Comparison of ENCODE assay signal across 11 cellular contexts in the genomic region with DNA sequence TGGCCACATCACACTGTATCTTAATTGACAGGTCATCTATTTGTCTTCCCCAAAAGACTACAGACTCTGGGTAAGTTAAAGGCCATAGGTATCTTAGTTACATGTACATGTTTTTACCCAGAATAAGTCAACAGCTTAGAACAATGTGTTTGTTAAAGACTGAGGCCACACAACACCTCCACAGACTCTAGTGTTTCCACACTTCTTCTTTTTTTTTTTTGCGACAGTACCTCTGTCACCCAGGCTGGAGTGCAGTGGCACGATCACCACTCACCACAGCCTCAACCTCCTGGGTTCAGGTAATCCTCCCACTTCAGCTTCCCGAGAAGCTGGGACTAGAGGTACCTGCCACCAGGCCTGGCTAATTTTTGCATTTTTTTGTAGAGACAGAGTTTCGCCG. TPM values are rescaled to one million over a fixed set of nuclear protein-coding genes. Genes with fewer than 3 reads are reported as not detected.
DNase-seq lines count a peak whose midpoint lies in the region; ATAC-seq, FAIRE-seq and TF ChIP-seq lines count a peak whose summit lies in the region.
"Had no signal": no experiment of that assay in that cellular context is flagged by ENCODE, and none has a peak within 500 bp of the region (broad histone marks: within the 10 kb centered on the region; RNA-seq: fewer than 3 reads in every experiment).

No MANE protein-coding gene starts in this region.

- TF ChIP-seq CTCF in Caco-2 (IDR thresholded peaks at IDR 0.05; ENCODE audit: insufficient read depth in 1 of 2, low read depth in 1 of 2, low read length in 1 of 2, severe bottlenecking in 1 of 2, unreplicated experiment in 1 of 2) (no peak), KMS-11 (conservative IDR thresholded peaks at IDR 0.05; ENCODE audit: low read depth, low read length) (no peak), K562 (IDR thresholded peaks at IDR 0.05 in 2 of 3, conservative IDR thresholded peaks at IDR 0.05 in 1 of 3; ENCODE audit: insufficient read depth in 2 of 3, low read depth in 1 of 3, low read length in 3 of 3) (no peak), neural cell (IDR thresholded peaks at IDR 0.05; ENCODE audit: poor library complexity, severe bottlenecking) (no peak), pancreas (IDR thresholded peaks at IDR 0.05) (no peak)

- BruUV-seq in Caco-2 (replicated peaks; lab: Mats Ljungman, UMichigan) (no TSS peak), K562 (replicated peaks; lab: Mats Ljungman, UMichigan) (no TSS peak)

- no peaks in the 10 kb centered on the region for H3K4me1 ChIP-seq in Caco-2
- peaks cover 8% of the 10 kb centered on the region for H3K4me1 ChIP-seq in KMS-11 (ENCODE audit: low read depth, poor library complexity, severe bottlenecking)
- H3K4me1 ChIP-seq in K562 (replicated peaks in 1 of 2; ENCODE audit: control insufficient read depth in 2 of 2, insufficient read depth in 2 of 2, low read length in 2 of 2): peaks cover 25 to 30% of the 10 kb centered on the region in 2 experiments; a peak in 4 of 5 replicates
- H3K4me1 ChIP-seq in pancreas: peaks cover 7 to 11% (median 7%) of the 10 kb centered on the region in 3 donors

- no peaks in the 10 kb centered on the region for H3F3A ChIP-seq in neural cell (ENCODE audit: insufficient read depth, low read length, poor library complexity, severe bottlenecking)

- H3K27me3 Mint-ChIP-seq in Caco-2 (ENCODE audit: insufficient read depth, unreplicated experiment): no peaks in the 10 kb centered on the region
- H3K27me3 Mint-ChIP-seq in effector memory CD8-positive, alpha-beta T cell: no peaks in the 10 kb centered on the region

- H3K9me3 ChIP-seq in Caco-2: no peaks in the 10 kb centered on the region
- H3K9me3 ChIP-seq in K562 (replicated peaks; ENCODE audit: control insufficient read depth, insufficient read depth, low read depth, low read length): no peaks in the 10 kb centered on the region
- no peaks in the 10 kb centered on the region for H3K9me3 ChIP-seq in neural cell (ENCODE audit: low read length)
- no peaks in the 10 kb centered on the region for H3K9me3 ChIP-seq in pancreas

- CTCF ChIA-PET in Caco-2 (lab: Charles Lee): interaction anchor here (0.6 kb wide), 1 partner anchor 73 kb away, joined by 4 read pairs; no protein-coding TSS in a partner anchor
- CTCF ChIA-PET in K562 (lab: Yijun Ruan, JAX; ENCODE audit: low intra/inter-chr PET ratio): no interaction called here

- H3K4me2 ChIP-seq in KMS-11 (peak overlapping the region; percentile 77), K562 (ENCODE audit: insufficient read depth, low read length) (peak overlapping the region; percentile 94), neural cell (ENCODE audit: low read length) (peak overlapping the region; percentile 90)

- no peak for ATAC-seq in K562
- ATAC-seq in effector memory CD8-positive, alpha-beta T cell (replicated peaks): no peak
- ATAC-seq in pancreas: no peak
- no peak for ATAC-seq in GM18873 (IDR thresholded peaks at IDR 0.05; ENCODE audit: low FRiP score, unreplicated experiment)

- DNase-seq in Caco-2 (no peak), K562 (ENCODE audit: extremely low read depth in 1 of 4, low spot score in 3 of 4) (no peak), pancreas (no peak), NCI-H1436 treated with DMSO at 0.1 percent for 48 hours (lab: John Stamatoyannopoulos, UW) (no peak)
- no peak for DNase-seq in effector memory CD8-positive, alpha-beta T cell
- DNase-seq: foreskin fibroblast, NCI-H226 had no signal

- FAIRE-seq in K562 (lab: Jason Lieb, UNC): no peak
- no peak for FAIRE-seq in pancreas (lab: Jason Lieb, UNC)
- FAIRE-seq: GM18507 had no signal

- intact Hi-C loops in Caco-2 (cut with micrococcal nuclease; ENCODE audit: unreplicated experiment): loop anchor here (10.0 kb wide), 1 partner anchor 218 kb away; the partner anchor contains the start of gene HVCN1
- intact Hi-C loops in K562 (cut with micrococcal nuclease): no loop called here
- intact Hi-C loops in pancreas (cut with DNase I): no loop called here

- TF ChIP-seq EP300 in K562 (IDR thresholded peaks at IDR 0.05; ENCODE audit: low read length) (no peak), neural cell (conservative IDR thresholded peaks at IDR 0.05; ENCODE audit: poor library complexity, severe bottlenecking) (no peak)

- in situ Hi-C loops in K562 (cut with MboI): loop anchor here (5.0 kb wide), 1 partner anchor 141 kb away; no protein-coding TSS in a partner anchor

- no peak overlapping the region for H2AFZ ChIP-seq in KMS-11 (ENCODE audit: low read depth)
- no peak overlapping the region for H2AFZ ChIP-seq in K562 (ENCODE audit: low read depth, low read length)
- H2AFZ ChIP-seq in neural cell (ENCODE audit: low read depth, low read length): no peak overlapping the region

- peaks cover 39% of the 10 kb centered on the region for H3K36me3 Mint-ChIP-seq in Caco-2 (ENCODE audit: insufficient read depth, unreplicated experiment)
- H3K36me3 Mint-ChIP-seq in effector memory CD8-positive, alpha-beta T cell (ENCODE audit: insufficient read depth): peaks cover 36% of the 10 kb centered on the region

- H3K4me1 Mint-ChIP-seq in Caco-2 (ENCODE audit: low read depth, unreplicated experiment): no peaks in the 10 kb centered on the region
- peaks cover 13 to 28% of the 10 kb centered on the region in 2 donors for H3K4me1 Mint-ChIP-seq in effector memory CD8-positive, alpha-beta T cell (ENCODE audit: low read depth in 2 of 2)

- no peaks in the 10 kb centered on the region for H3K9me2 ChIP-seq in neural cell (ENCODE audit: insufficient read depth, low read length)

- H3K4me3 ChIP-seq in Caco-2 (ENCODE audit: low read depth, low read length) (peak overlapping the region; percentile 62), KMS-11 (IDR thresholded peaks at IDR 0.05; ENCODE audit: insufficient read depth, low read depth, low read length) (no peak overlapping the region), K562 (peak overlapping the region; percentile 59), neural cell (ENCODE audit: low read length) (peak overlapping the region; percentile 97), pancreas (peak overlapping the region in 1 of 4 donors; percentile 76)

- H3K36me3 ChIP-seq in Caco-2 (ENCODE audit: control insufficient read depth, insufficient read depth, low read length) (no peaks in the 10 kb centered on the region; the same call in 1 of the 2 replicates), KMS-11 (ENCODE audit: insufficient read depth) (no peaks in the 10 kb centered on the region), K562 (ENCODE audit: control insufficient read depth, insufficient read depth, low read length) (peaks cover 33% of the 10 kb centered on the region), neural cell (ENCODE audit: insufficient read depth, low read length) (no peaks in the 10 kb centered on the region), pancreas (no peaks in the 10 kb centered on the region)

- H3K79me2 ChIP-seq in KMS-11 (ENCODE audit: insufficient read depth, low read depth) (peaks cover 24% of the 10 kb centered on the region; the same call in 1 of the 2 replicates), K562 (ENCODE audit: control insufficient read depth, insufficient read depth, low read length) (peaks cover 63% of the 10 kb centered on the region), neural cell (replicated peaks; ENCODE audit: insufficient read depth, low read length) (peaks cover 14% of the 10 kb centered on the region)

- no peak for TF ChIP-seq POLR2A in K562 (conservative IDR thresholded peaks at IDR 0.05)

- H3K27me3 ChIP-seq in Caco-2 (replicated peaks; ENCODE audit: control insufficient read depth, insufficient read depth, low read length): no peaks in the 10 kb centered on the region
- H3K27me3 ChIP-seq in KMS-11 (ENCODE audit: insufficient read depth, low read depth): no peaks in the 10 kb centered on the region
- H3K27me3 ChIP-seq in K562 (ENCODE audit: control insufficient read depth in 2 of 2, insufficient read depth in 2 of 2, low read length in 2 of 2): no peaks in the 10 kb centered on the region
- no peaks in the 10 kb centered on the region for H3K27me3 ChIP-seq in neural cell (ENCODE audit: insufficient read depth, low read depth, low read length)
- H3K27me3 ChIP-seq in pancreas: no peaks in the 10 kb centered on the region

- 22% methylated on average over 5 of the region's 5 CpGs for WGBS in K562 (ENCODE audit: insufficient coverage, low coverage, missing lambda C conversion rate)
- 45 to 60% methylated on average over 5 of the region's 5 CpGs for WGBS in pancreas, 2 donors

- POLR2A ChIA-PET in Caco-2 (lab: Charles Lee) (no interaction called here), K562 (lab: Yijun Ruan, JAX) (interaction anchor here (0.7 to 1.7 kb wide), 2 partner anchors 17 to 35 kb away, joined by 6 to 7 read pairs; partner anchors contain the start of gene ARPC3)

- H3K9me3 Mint-ChIP-seq in Caco-2 (ENCODE audit: unreplicated experiment): no peaks in the 10 kb centered on the region
- H3K9me3 Mint-ChIP-seq in effector memory CD8-positive, alpha-beta T cell: no peaks in the 10 kb centered on the region

- peak overlapping the region; percentile 94 for H3K27ac Mint-ChIP-seq in Caco-2 (ENCODE audit: unreplicated experiment)
- peak overlapping the region in 1 of 2 donors; percentile 66 for H3K27ac Mint-ChIP-seq in effector memory CD8-positive, alpha-beta T cell

- H3K9ac ChIP-seq in KMS-11 (no peak overlapping the region; the same call in 1 of the 2 replicates), K562 (ENCODE audit: insufficient read depth in 1 of 2, low read depth in 2 of 2, low read length in 2 of 2) (peak overlapping the region; percentile 89 to 91), neural cell (ENCODE audit: low read length) (no peak overlapping the region)

- H3K27ac ChIP-seq in KMS-11: no peak overlapping the region
- H3K27ac ChIP-seq in K562 (ENCODE audit: extremely low read depth, low read depth, low read length): peak overlapping the region; percentile 79; the same call in 2 of the 3 replicates
- H3K27ac ChIP-seq in neural cell (ENCODE audit: low read length): no peak overlapping the region
- no peak overlapping the region for H3K27ac ChIP-seq in pancreas

- H4K20me1 ChIP-seq in KMS-11 (ENCODE audit: insufficient read depth) (no peaks in the 10 kb centered on the region), K562 (replicated peaks; ENCODE audit: control insufficient read depth, insufficient read depth, low read length) (no peaks in the 10 kb centered on the region; the same call in 1 of the 2 replicates), neural cell (ENCODE audit: insufficient read depth) (no peaks in the 10 kb centered on the region)

- peak overlapping the region; percentile 82 for H3K4me3 Mint-ChIP-seq in Caco-2 (ENCODE audit: unreplicated experiment)
- H3K4me3 Mint-ChIP-seq in effector memory CD8-positive, alpha-beta T cell: peak overlapping the region in 1 of 2 donors; percentile 93

- H3K9me1 ChIP-seq in K562 (ENCODE audit: control insufficient read depth, insufficient read depth, low read length): no peaks in the 10 kb centered on the region

- no peak for TF ChIP-seq RAD21 in K562 (CRISPR knock-in tag; conservative IDR thresholded peaks at IDR 0.05 in 1 of 2, IDR thresholded peaks at IDR 0.05 in 1 of 2)
- no peak for TF ChIP-seq RAD21 in neural cell (conservative IDR thresholded peaks at IDR 0.05)

RNA-seq across cellular contexts. Expression of gene GPN3, which starts 1.3 kb away (rescaled TPM):
- total RNA-seq in Caco-2 (2022) (35.0 and 39.0 TPM in 2 replicates), K562 (2014; rRNA removed) (33.2 and 35.8 TPM in 2 replicates), K562 (2014; rRNA removed; fragmentation: Illumina TruSeq; extraction: Trizol) (65.6 and 70.8 TPM in 2 replicates), K562 (2015; rRNA removed; fragmentation: Illumina TruSeq; extraction: Trizol) (51.4 and 55.5 TPM in 2 replicates), K562 (2021) (59.6 and 64.2 TPM in 2 replicates), pancreas (10 to 100 TPM in 4 of 6 donors, 1 to 10 TPM in 2; 6.8 to 11.5 (median 10.2) TPM)
- 16.0 and 19.8 TPM in 2 replicates for total RNA-seq in K562 (2011; cell fraction: chromatin; rRNA removed; ENCODE audit: low replicate concordance)
- 9.7 and 11.7 TPM in 2 replicates for total RNA-seq in K562 (2011; cell fraction: nucleolus; rRNA removed)
- 21.8 and 23.8 TPM in 2 replicates for total RNA-seq in K562 (2011; cell fraction: nucleoplasm; rRNA removed)
- polyA plus RNA-seq in K562 (2011; rRNA removed) (54.3 and 92.3 TPM in 2 replicates), K562 (2014; fragmentation: Illumina TruSeq; extraction: Trizol) (55.7 and 57.1 TPM in 2 replicates), K562 (2014; fragmentation: Nextera tagmentation; extraction: Ambion mirVana) (100 to 1,000 TPM; 105 to 123 TPM), K562 (2014; rRNA removed) (43.8 and 48.3 TPM in 2 replicates), neural cell (15.5 and 23.8 TPM in 2 replicates), pancreas (10 to 100 TPM in 1 of 2 donors, 1 to 10 TPM in 1; 6.8 to 11.1 TPM)
- 32.3 and 92.3 TPM in 2 replicates for polyA plus RNA-seq in K562 (2011; cell fraction: cytosol; rRNA removed)
- 14.6 and 29.3 TPM in 2 replicates for polyA plus RNA-seq in K562 (2011; cell fraction: nucleus; rRNA removed)
- polyA plus RNA-seq in K562 (2012): 36.9 and 61.6 TPM in 2 replicates
- polyA minus RNA-seq in K562 (2011; rRNA and poly(A)+ RNA removed): 73.8 and 103 TPM in 2 replicates
- 20.8 and 31.5 TPM in 2 replicates for polyA minus RNA-seq in K562 (2011; cell fraction: cytosol; rRNA and poly(A)+ RNA removed)
- 9.2 and 22.0 TPM in 2 replicates for polyA minus RNA-seq in K562 (2011; cell fraction: nucleus; rRNA and poly(A)+ RNA removed)
- 13.1 and 13.7 TPM in 2 replicates for polyA minus RNA-seq in neural cell

RNA-seq across cellular contexts. Expression of gene FAM216A, which starts 1.9 kb away (rescaled TPM):
- total RNA-seq in Caco-2 (2022): 13.1 and 15.9 TPM in 2 replicates
- 25.6 and 32.2 TPM in 2 replicates for total RNA-seq in K562 (2011; cell fraction: chromatin; rRNA removed; ENCODE audit: low replicate concordance)
- 23.2 and 25.2 TPM in 2 replicates for total RNA-seq in K562 (2011; cell fraction: nucleolus; rRNA removed)
- total RNA-seq in K562 (2011; cell fraction: nucleoplasm; rRNA removed): 27.7 and 36.1 TPM in 2 replicates
- total RNA-seq in K562 (2014; rRNA removed): 44.6 and 48.5 TPM in 2 replicates
- 58.8 and 61.0 TPM in 2 replicates for total RNA-seq in K562 (2014; rRNA removed; fragmentation: Illumina TruSeq; extraction: Trizol)
- total RNA-seq in K562 (2015; rRNA removed; fragmentation: Illumina TruSeq; extraction: Trizol): 39.9 and 42.2 TPM in 2 replicates
- total RNA-seq in K562 (2021): 30.0 and 30.1 TPM in 2 replicates
- 78.0 and 96.9 TPM in 2 replicates for polyA plus RNA-seq in K562 (2011; rRNA removed)
- polyA plus RNA-seq in K562 (2011; cell fraction: cytosol; rRNA removed): 52.4 and 52.9 TPM in 2 replicates
- polyA plus RNA-seq in K562 (2011; cell fraction: nucleus; rRNA removed): 53.9 and 56.3 TPM in 2 replicates
- polyA plus RNA-seq in K562 (2012): 24.2 and 37.7 TPM in 2 replicates
- polyA plus RNA-seq in K562 (2014; fragmentation: Illumina TruSeq; extraction: Trizol): 38.5 and 50.0 TPM in 2 replicates
- polyA plus RNA-seq in K562 (2014; fragmentation: Nextera tagmentation; extraction: Ambion mirVana): 10 to 100 TPM; 17.2 to 30.1 TPM
- polyA plus RNA-seq in K562 (2014; rRNA removed): 61.6 and 66.0 TPM in 2 replicates
- 38.0 and 39.3 TPM in 2 replicates for polyA minus RNA-seq in K562 (2011; rRNA and poly(A)+ RNA removed)
- 21.1 and 23.6 TPM in 2 replicates for polyA minus RNA-seq in K562 (2011; cell fraction: cytosol; rRNA and poly(A)+ RNA removed)
- 22.1 and 31.5 TPM in 2 replicates for polyA minus RNA-seq in K562 (2011; cell fraction: nucleus; rRNA and poly(A)+ RNA removed)
- polyA plus RNA-seq in neural cell: 74.2 and 77.4 TPM in 2 replicates
- polyA minus RNA-seq in neural cell: 35.8 and 38.4 TPM in 2 replicates
- total RNA-seq in pancreas: 1 to 10 TPM in 4 of 6 donors, under 1 TPM in 2; 0.37 to 1.9 (median 1.1) TPM
- 1 to 10 TPM; 2.3 to 2.8 TPM for polyA plus RNA-seq in pancreas

RNA-seq across cellular contexts. Expression of gene ARPC3, which starts 16.7 kb away (rescaled TPM):
- total RNA-seq in Caco-2 (2022): 302 and 309 TPM in 2 replicates
- 41.8 and 103 TPM in 2 replicates for total RNA-seq in K562 (2011; cell fraction: chromatin; rRNA removed; ENCODE audit: low replicate concordance)
- 34.5 and 35.0 TPM in 2 replicates for total RNA-seq in K562 (2011; cell fraction: nucleolus; rRNA removed)
- total RNA-seq in K562 (2011; cell fraction: nucleoplasm; rRNA removed): 62.8 and 72.9 TPM in 2 replicates
- total RNA-seq in K562 (2014; rRNA removed): 172 and 197 TPM in 2 replicates
- 388 and 441 TPM in 2 replicates for total RNA-seq in K562 (2014; rRNA removed; fragmentation: Illumina TruSeq; extraction: Trizol)
- total RNA-seq in K562 (2015; rRNA removed; fragmentation: Illumina TruSeq; extraction: Trizol): 475 and 504 TPM in 2 replicates
- 213 and 225 TPM in 2 replicates for total RNA-seq in K562 (2021)
- polyA plus RNA-seq in K562 (2011; rRNA removed): 63.0 and 74.2 TPM in 2 replicates
- polyA plus RNA-seq in K562 (2011; cell fraction: cytosol; rRNA removed): 38.2 and 97.8 TPM in 2 replicates
- 16.3 and 22.5 TPM in 2 replicates for polyA plus RNA-seq in K562 (2011; cell fraction: nucleus; rRNA removed)
- 242 and 327 TPM in 2 replicates for polyA plus RNA-seq in K562 (2012)
- polyA plus RNA-seq in K562 (2014; fragmentation: Illumina TruSeq; extraction: Trizol): 326 and 345 TPM in 2 replicates
- 100 to 1,000 TPM; 450 to 575 TPM for polyA plus RNA-seq in K562 (2014; fragmentation: Nextera tagmentation; extraction: Ambion mirVana)
- polyA plus RNA-seq in K562 (2014; rRNA removed): 167 and 216 TPM in 2 replicates
- polyA minus RNA-seq in K562 (2011; rRNA and poly(A)+ RNA removed): 44.1 and 57.8 TPM in 2 replicates
- 39.2 and 54.5 TPM in 2 replicates for polyA minus RNA-seq in K562 (2011; cell fraction: cytosol; rRNA and poly(A)+ RNA removed)
- polyA minus RNA-seq in K562 (2011; cell fraction: nucleus; rRNA and poly(A)+ RNA removed): 11.8 and 28.2 TPM in 2 replicates
- 897 and 922 TPM in 2 replicates for polyA plus RNA-seq in neural cell
- polyA minus RNA-seq in neural cell: 252 and 294 TPM in 2 replicates
- 100 to 1,000 TPM in 2 of 6 donors, 10 to 100 TPM in 4; 53.1 to 107 (median 70.5) TPM for total RNA-seq in pancreas
- polyA plus RNA-seq in pancreas: 100 to 1,000 TPM; 164 to 167 TPM

RNA-seq across cellular contexts. Expression of gene VPS29, which starts 35.1 kb away (rescaled TPM):
- total RNA-seq in Caco-2 (2022): 127 and 132 TPM in 2 replicates
- 69.7 and 167 TPM in 2 replicates for total RNA-seq in K562 (2011; cell fraction: chromatin; rRNA removed; ENCODE audit: low replicate concordance)
- total RNA-seq in K562 (2011; cell fraction: nucleolus; rRNA removed): 43.2 and 47.9 TPM in 2 replicates
- total RNA-seq in K562 (2011; cell fraction: nucleoplasm; rRNA removed): 103 and 144 TPM in 2 replicates
- total RNA-seq in K562 (2014; rRNA removed): 69.6 and 85.8 TPM in 2 replicates
- 166 and 190 TPM in 2 replicates for total RNA-seq in K562 (2014; rRNA removed; fragmentation: Illumina TruSeq; extraction: Trizol)
- total RNA-seq in K562 (2015; rRNA removed; fragmentation: Illumina TruSeq; extraction: Trizol): 143 and 162 TPM in 2 replicates
- total RNA-seq in K562 (2021): 117 and 125 TPM in 2 replicates
- polyA plus RNA-seq in K562 (2011; rRNA removed): 218 and 272 TPM in 2 replicates
- 70.1 and 115 TPM in 2 replicates for polyA plus RNA-seq in K562 (2011; cell fraction: cytosol; rRNA removed)
- 72.2 and 128 TPM in 2 replicates for polyA plus RNA-seq in K562 (2011; cell fraction: nucleus; rRNA removed)
- polyA plus RNA-seq in K562 (2012): 163 and 172 TPM in 2 replicates
- polyA plus RNA-seq in K562 (2014; fragmentation: Illumina TruSeq; extraction: Trizol): 225 and 273 TPM in 2 replicates
- polyA plus RNA-seq in K562 (2014; fragmentation: Nextera tagmentation; extraction: Ambion mirVana): 100 to 1,000 TPM; 550 to 638 TPM
- polyA plus RNA-seq in K562 (2014; rRNA removed): 269 and 342 TPM in 2 replicates
- 126 and 146 TPM in 2 replicates for polyA minus RNA-seq in K562 (2011; rRNA and poly(A)+ RNA removed)
- 33.7 and 46.7 TPM in 2 replicates for polyA minus RNA-seq in K562 (2011; cell fraction: cytosol; rRNA and poly(A)+ RNA removed)
- polyA minus RNA-seq in K562 (2011; cell fraction: nucleus; rRNA and poly(A)+ RNA removed): 29.8 and 58.5 TPM in 2 replicates
- 186 and 222 TPM in 2 replicates for polyA plus RNA-seq in neural cell
- polyA minus RNA-seq in neural cell: 88.9 and 105 TPM in 2 replicates
- 10 to 100 TPM; 29.1 to 49.3 (median 36.5) TPM for total RNA-seq in pancreas
- 100 to 1,000 TPM in 1 of 2 donors, 10 to 100 TPM in 1; 66.8 to 120 TPM for polyA plus RNA-seq in pancreas

RNA-seq across cellular contexts. Expression of gene RAD9B, which starts 35.3 kb away (rescaled TPM):
- 2.8 and 3.8 TPM in 2 replicates for total RNA-seq in Caco-2 (2022)
- total RNA-seq in K562 (2011; cell fraction: chromatin; rRNA removed; ENCODE audit: low replicate concordance): 0.28 and 0.79 TPM in 2 replicates
- 0.13 and 0.17 TPM in 2 replicates for total RNA-seq in K562 (2011; cell fraction: nucleolus; rRNA removed)
- 0.29 and 0.69 TPM in 2 replicates for total RNA-seq in K562 (2011; cell fraction: nucleoplasm; rRNA removed)
- total RNA-seq in K562 (2014; rRNA removed): 0.05 and 0.69 TPM in 2 replicates
- total RNA-seq in K562 (2014; rRNA removed; fragmentation: Illumina TruSeq; extraction: Trizol): 0.65 and 0.80 TPM in 2 replicates
- total RNA-seq in K562 (2015; rRNA removed; fragmentation: Illumina TruSeq; extraction: Trizol): 0.43 and 0.64 TPM in 2 replicates
- 0.31 and 0.51 TPM in 2 replicates for total RNA-seq in K562 (2021)
- 0.24 and 0.42 TPM in 2 replicates for polyA plus RNA-seq in K562 (2011; rRNA removed)
- polyA plus RNA-seq in K562 (2011; cell fraction: cytosol; rRNA removed): 0.28 and 0.34 TPM in 2 replicates
- 0.20 and 0.73 TPM in 2 replicates for polyA plus RNA-seq in K562 (2011; cell fraction: nucleus; rRNA removed)
- polyA plus RNA-seq in K562 (2012): 0.34 and 1.2 TPM in 2 replicates
- polyA plus RNA-seq in K562 (2014; fragmentation: Illumina TruSeq; extraction: Trizol): 0.28 and 0.43 TPM in 2 replicates
- under 1 TPM; 0.49 to 0.83 TPM for polyA plus RNA-seq in K562 (2014; fragmentation: Nextera tagmentation; extraction: Ambion mirVana)
- 0.31 and 0.32 TPM in 2 replicates for polyA plus RNA-seq in K562 (2014; rRNA removed)
- polyA minus RNA-seq in K562 (2011; rRNA and poly(A)+ RNA removed): 0.14 and 2.3 TPM in 2 replicates
- polyA minus RNA-seq in K562 (2011; cell fraction: cytosol; rRNA and poly(A)+ RNA removed): not detected in 2 replicates
- not detected in 2 replicates for polyA minus RNA-seq in K562 (2011; cell fraction: nucleus; rRNA and poly(A)+ RNA removed)
- polyA plus RNA-seq in neural cell: 0.68 and 0.90 TPM in 2 replicates
- polyA minus RNA-seq in neural cell: 0.23 and 0.24 TPM in 2 replicates
- total RNA-seq in pancreas: under 1 TPM; 0.16 to 0.28 (median 0.22) TPM
- polyA plus RNA-seq in pancreas: under 1 TPM in 1 of 2 donors, not detected in 1; 0.26 TPM

Comparison
In these comparisons a context has a peak if more than half of its experiments do, and no peak if none do; other contexts are left out.
1. H3K9ac ChIP-seq: peak in K562 (2 of 2); none in KMS-11 (single experiment) and neural cell (single experiment).
2. Peak in every context shown above with its lines, with median percentiles within 50 percentile points of each other: H3K4me2 ChIP-seq.